Comparison of ENCODE assay signal across 1 cellular context in genomic region chr10:78472542-78472890, GRCh38.
TF ChIP-seq lines count a peak whose summit lies in the region.

No MANE protein-coding gene starts in this region.

TF ChIP-seq in H1, 55 proteins besides CTCF, POLR2A, EP300 and RAD21 (continued from another document):
- TF ChIP-seq KDM1A (IDR thresholded peaks at IDR 0.05; ENCODE audit: borderline replicate concordance, low read length) (no peak), POLR2AphosphoS5 (IDR thresholded peaks at IDR 0.05; ENCODE audit: low read depth, low read length) (no peak), SAP30 (IDR thresholded peaks at IDR 0.05; ENCODE audit: insufficient read depth, insufficient replicate concordance, low read length) (no peak), KDM4A (IDR thresholded peaks at IDR 0.05; ENCODE audit: low read depth, low read length, severe bottlenecking) (no peak), TCF12 (IDR thresholded peaks at IDR 0.05; ENCODE audit: low read depth, low read length) (no peak), TEAD4 (IDR thresholded peaks at IDR 0.05; ENCODE audit: low read depth, low read length) (no peak), TAF1 (IDR thresholded peaks at IDR 0.05; ENCODE audit: low read depth, low read length) (no peak), JUN (IDR thresholded peaks at IDR 0.05; ENCODE audit: low read depth, low read length) (no peak)
- TF ChIP-seq, protein P1, sequence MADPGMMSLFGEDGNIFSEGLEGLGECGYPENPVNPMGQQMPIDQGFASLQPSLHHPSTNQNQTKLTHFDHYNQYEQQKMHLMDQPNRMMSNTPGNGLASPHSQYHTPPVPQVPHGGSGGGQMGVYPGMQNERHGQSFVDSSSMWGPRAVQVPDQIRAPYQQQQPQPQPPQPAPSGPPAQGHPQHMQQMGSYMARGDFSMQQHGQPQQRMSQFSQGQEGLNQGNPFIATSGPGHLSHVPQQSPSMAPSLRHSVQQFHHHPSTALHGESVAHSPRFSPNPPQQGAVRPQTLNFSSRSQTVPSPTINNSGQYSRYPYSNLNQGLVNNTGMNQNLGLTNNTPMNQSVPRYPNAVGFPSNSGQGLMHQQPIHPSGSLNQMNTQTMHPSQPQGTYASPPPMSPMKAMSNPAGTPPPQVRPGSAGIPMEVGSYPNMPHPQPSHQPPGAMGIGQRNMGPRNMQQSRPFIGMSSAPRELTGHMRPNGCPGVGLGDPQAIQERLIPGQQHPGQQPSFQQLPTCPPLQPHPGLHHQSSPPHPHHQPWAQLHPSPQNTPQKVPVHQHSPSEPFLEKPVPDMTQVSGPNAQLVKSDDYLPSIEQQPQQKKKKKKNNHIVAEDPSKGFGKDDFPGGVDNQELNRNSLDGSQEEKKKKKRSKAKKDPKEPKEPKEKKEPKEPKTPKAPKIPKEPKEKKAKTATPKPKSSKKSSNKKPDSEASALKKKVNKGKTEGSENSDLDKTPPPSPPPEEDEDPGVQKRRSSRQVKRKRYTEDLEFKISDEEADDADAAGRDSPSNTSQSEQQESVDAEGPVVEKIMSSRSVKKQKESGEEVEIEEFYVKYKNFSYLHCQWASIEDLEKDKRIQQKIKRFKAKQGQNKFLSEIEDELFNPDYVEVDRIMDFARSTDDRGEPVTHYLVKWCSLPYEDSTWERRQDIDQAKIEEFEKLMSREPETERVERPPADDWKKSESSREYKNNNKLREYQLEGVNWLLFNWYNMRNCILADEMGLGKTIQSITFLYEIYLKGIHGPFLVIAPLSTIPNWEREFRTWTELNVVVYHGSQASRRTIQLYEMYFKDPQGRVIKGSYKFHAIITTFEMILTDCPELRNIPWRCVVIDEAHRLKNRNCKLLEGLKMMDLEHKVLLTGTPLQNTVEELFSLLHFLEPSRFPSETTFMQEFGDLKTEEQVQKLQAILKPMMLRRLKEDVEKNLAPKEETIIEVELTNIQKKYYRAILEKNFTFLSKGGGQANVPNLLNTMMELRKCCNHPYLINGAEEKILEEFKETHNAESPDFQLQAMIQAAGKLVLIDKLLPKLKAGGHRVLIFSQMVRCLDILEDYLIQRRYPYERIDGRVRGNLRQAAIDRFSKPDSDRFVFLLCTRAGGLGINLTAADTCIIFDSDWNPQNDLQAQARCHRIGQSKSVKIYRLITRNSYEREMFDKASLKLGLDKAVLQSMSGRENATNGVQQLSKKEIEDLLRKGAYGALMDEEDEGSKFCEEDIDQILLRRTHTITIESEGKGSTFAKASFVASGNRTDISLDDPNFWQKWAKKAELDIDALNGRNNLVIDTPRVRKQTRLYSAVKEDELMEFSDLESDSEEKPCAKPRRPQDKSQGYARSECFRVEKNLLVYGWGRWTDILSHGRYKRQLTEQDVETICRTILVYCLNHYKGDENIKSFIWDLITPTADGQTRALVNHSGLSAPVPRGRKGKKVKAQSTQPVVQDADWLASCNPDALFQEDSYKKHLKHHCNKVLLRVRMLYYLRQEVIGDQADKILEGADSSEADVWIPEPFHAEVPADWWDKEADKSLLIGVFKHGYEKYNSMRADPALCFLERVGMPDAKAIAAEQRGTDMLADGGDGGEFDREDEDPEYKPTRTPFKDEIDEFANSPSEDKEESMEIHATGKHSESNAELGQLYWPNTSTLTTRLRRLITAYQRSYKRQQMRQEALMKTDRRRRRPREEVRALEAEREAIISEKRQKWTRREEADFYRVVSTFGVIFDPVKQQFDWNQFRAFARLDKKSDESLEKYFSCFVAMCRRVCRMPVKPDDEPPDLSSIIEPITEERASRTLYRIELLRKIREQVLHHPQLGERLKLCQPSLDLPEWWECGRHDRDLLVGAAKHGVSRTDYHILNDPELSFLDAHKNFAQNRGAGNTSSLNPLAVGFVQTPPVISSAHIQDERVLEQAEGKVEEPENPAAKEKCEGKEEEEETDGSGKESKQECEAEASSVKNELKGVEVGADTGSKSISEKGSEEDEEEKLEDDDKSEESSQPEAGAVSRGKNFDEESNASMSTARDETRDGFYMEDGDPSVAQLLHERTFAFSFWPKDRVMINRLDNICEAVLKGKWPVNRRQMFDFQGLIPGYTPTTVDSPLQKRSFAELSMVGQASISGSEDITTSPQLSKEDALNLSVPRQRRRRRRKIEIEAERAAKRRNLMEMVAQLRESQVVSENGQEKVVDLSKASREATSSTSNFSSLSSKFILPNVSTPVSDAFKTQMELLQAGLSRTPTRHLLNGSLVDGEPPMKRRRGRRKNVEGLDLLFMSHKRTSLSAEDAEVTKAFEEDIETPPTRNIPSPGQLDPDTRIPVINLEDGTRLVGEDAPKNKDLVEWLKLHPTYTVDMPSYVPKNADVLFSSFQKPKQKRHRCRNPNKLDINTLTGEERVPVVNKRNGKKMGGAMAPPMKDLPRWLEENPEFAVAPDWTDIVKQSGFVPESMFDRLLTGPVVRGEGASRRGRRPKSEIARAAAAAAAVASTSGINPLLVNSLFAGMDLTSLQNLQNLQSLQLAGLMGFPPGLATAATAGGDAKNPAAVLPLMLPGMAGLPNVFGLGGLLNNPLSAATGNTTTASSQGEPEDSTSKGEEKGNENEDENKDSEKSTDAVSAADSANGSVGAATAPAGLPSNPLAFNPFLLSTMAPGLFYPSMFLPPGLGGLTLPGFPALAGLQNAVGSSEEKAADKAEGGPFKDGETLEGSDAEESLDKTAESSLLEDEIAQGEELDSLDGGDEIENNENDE (IDR thresholded peaks at IDR 0.05; ENCODE audit: insufficient replicate concordance, low read length), result no peak
